Comparison of ENCODE assay signal across 23 cellular contexts in the genomic region with DNA sequence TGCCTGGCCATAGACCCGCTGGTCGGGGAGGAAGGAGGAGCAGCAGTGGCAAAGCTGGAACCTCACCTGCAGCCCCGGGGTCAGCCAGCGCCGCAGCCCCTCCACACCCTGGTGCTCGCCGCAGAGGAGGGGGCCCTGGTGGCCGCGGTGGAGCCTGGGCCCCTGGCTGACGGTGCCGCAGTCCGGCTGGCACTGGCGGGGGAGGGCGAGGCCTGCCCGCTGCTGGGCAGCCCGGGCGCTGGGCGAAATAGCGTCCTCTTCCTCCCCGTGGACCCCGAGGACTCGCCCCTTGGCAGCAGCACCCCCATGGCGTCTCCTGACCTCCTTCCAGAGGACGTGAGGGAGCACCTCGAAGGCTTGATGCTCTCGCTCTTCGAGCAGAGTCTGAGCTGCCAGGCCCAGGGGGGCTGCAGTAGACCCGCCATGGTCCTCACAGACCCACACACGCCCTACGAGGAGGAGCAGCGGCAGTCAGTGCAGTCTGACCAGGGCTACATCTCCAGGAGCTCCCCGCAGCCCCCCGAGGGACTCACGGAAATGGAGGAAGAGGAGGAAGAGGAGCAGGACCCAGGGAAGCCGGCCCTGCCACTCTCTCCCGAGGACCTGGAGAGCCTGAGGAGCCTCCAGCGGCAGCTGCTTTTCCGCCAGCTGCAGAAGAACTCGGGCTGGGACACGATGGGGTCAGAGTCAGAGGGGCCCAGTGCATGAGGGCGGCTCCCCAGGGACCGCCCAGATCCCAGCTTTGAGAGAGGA. TPM values are rescaled to one million over a fixed set of nuclear protein-coding genes. Genes with fewer than 3 reads are reported as not detected.
"Had no signal": no experiment of that assay in that cellular context is flagged by ENCODE, and none has a peak within 500 bp of the region (broad histone marks: within the 10 kb centered on the region; RNA-seq: fewer than 3 reads in every experiment).

No MANE protein-coding gene starts in this region.

- H3K4me3 Mint-ChIP-seq: activated naive CD4-positive, alpha-beta T cell treated with anti-CD3 and anti-CD28 coated beads, Interleukin-2, amount 50 U/mL, for 24 hours; naive thymus-derived CD8-positive, alpha-beta T cell; stimulated activated naive CD8-positive, alpha-beta T cell treated with anti-CD3 and anti-CD28 coated beads, Interleukin-15, amount 100 ng/mL, for 72 hours; type B pancreatic cell had no signal

- H3K9me3 ChIP-seq: adrenal gland, breast epithelium, lower lobe of right lung, suprapubic skin had no signal

- H3K4me3 ChIP-seq: adrenal gland, breast epithelium, hepatocyte, lower lobe of right lung, suprapubic skin had no signal

- H3K27me3 Mint-ChIP-seq: activated naive CD4-positive, alpha-beta T cell treated with anti-CD3 and anti-CD28 coated beads, Interleukin-2, amount 50 U/mL, for 24 hours; naive thymus-derived CD8-positive, alpha-beta T cell; stimulated activated naive CD8-positive, alpha-beta T cell treated with anti-CD3 and anti-CD28 coated beads, Interleukin-15, amount 100 ng/mL, for 72 hours; type B pancreatic cell had no signal

- DNase-seq: activated CD4-positive, alpha-beta T cell treated with anti-CD3 and anti-CD28 coated beads for 1 hour; activated CD8-positive, alpha-beta memory T cell treated with anti-CD3 and anti-CD28 coated beads for 24 hours; activated CD8-positive, alpha-beta memory T cell treated with anti-CD3 and anti-CD28 coated beads, Interleukin-2, amount 50 U/mL, for 48 hours; activated gamma-delta T cell; activated T-cell treated with anti-CD3 and anti-CD28 coated beads, Interleukin-2, amount 50 U/mL, for 48 hours; adrenal gland; cerebellar nuclear complex; dermis blood vessel endothelial cell; effector memory CD4-positive, alpha-beta T cell; foreskin fibroblast; islet precursor cell; left colon; lower lobe of right lung; nucleus accumbens; retina; stimulated activated CD4-positive, alpha-beta T cell treated with anti-CD3 and anti-CD28 coated beads, Interleukin-2, amount 100 ng/mL, for 24 hours; stimulated activated naive CD8-positive, alpha-beta T cell treated with anti-CD3 and anti-CD28 coated beads, Interleukin-15, amount 100 ng/mL, for 72 hours had no signal

- H3K27ac ChIP-seq: adrenal gland, breast epithelium, hepatocyte, lower lobe of right lung, suprapubic skin had no signal

- H3K27ac Mint-ChIP-seq: activated naive CD4-positive, alpha-beta T cell treated with anti-CD3 and anti-CD28 coated beads, Interleukin-2, amount 50 U/mL, for 24 hours; type B pancreatic cell had no signal

- H3K27me3 ChIP-seq: adrenal gland, breast epithelium, hepatocyte, suprapubic skin had no signal

- H3K4me1 ChIP-seq: adrenal gland, breast epithelium, suprapubic skin had no signal

- H3K36me3 ChIP-seq: breast epithelium had no signal

- H3K36me3 Mint-ChIP-seq: type B pancreatic cell had no signal

- ATAC-seq: left colon; lower lobe of right lung; naive thymus-derived CD8-positive, alpha-beta T cell; stimulated activated naive CD8-positive, alpha-beta T cell treated with anti-CD3 and anti-CD28 coated beads, Interleukin-15, amount 100 ng/mL, for 72 hours had no signal

- H3K9me3 Mint-ChIP-seq: activated naive CD4-positive, alpha-beta T cell treated with anti-CD3 and anti-CD28 coated beads, Interleukin-2, amount 50 U/mL, for 24 hours; naive thymus-derived CD8-positive, alpha-beta T cell; stimulated activated naive CD8-positive, alpha-beta T cell treated with anti-CD3 and anti-CD28 coated beads, Interleukin-15, amount 100 ng/mL, for 72 hours; type B pancreatic cell had no signal

RNA-seq across cellular contexts. Expression of gene TMEM121B, which starts 11.9 kb away (rescaled TPM):
- polyA plus RNA-seq: naive thymus-derived CD8-positive, alpha-beta T cell had no signal
